Comparison of ENCODE assay signal across 4 cellular contexts in genomic region chr15:20246624-20247023, GRCh38.
DNase-seq lines count a peak whose midpoint lies in the region; FAIRE-seq and TF ChIP-seq lines count a peak whose summit lies in the region.
"Not testable (repeated sequence)": the region's sequence is repeated elsewhere in the genome, so short reads cannot be mapped to it uniquely, and the experiment has no call there.

No MANE protein-coding gene starts in this region.

- not testable (repeated sequence) for H3K27me3 ChIP-seq in bronchial epithelial cell (ENCODE audit: control insufficient read depth, insufficient read depth, low read length); osteoblast (ENCODE audit: insufficient read depth, low read length)

- H3K4me3 ChIP-seq in bronchial epithelial cell (ENCODE audit: low read depth, low read length); osteoblast (ENCODE audit: insufficient read depth, low read length): not testable (repeated sequence)

- H3K79me2 ChIP-seq in osteoblast (ENCODE audit: insufficient read depth, low read length) = not testable (repeated sequence)

- not testable (repeated sequence) for H3K27ac ChIP-seq in osteoblast (ENCODE audit: low read depth, low read length)

- H4K20me1 ChIP-seq in osteoblast (ENCODE audit: insufficient read depth, low read length) = not testable (repeated sequence)

- not testable (repeated sequence) for TF ChIP-seq CTCF in bronchial epithelial cell (IDR thresholded peaks at IDR 0.05; ENCODE audit: insufficient read depth, low read length, severe bottlenecking); osteoblast (IDR thresholded peaks at IDR 0.05; ENCODE audit: extremely low read depth, low read depth, low read length)

- DNase-seq in GM03348 (ENCODE audit: low spot score) (peak; percentile 39), RPMI8226 (peak; percentile 46), osteoblast (ENCODE audit: insufficient read length, low spot score, missing footprints) (peak; percentile 51)
- DNase-seq in bronchial epithelial cell (ENCODE audit: low read depth) = not testable (repeated sequence)

- H3K9me3 ChIP-seq in osteoblast (ENCODE audit: low read depth, low read length) = not testable (repeated sequence)

- not testable (repeated sequence) for H2AFZ ChIP-seq in osteoblast (ENCODE audit: low read length)

- H3K4me2 ChIP-seq in osteoblast (ENCODE audit: insufficient read depth, low read length) = not testable (repeated sequence)

- not testable (repeated sequence) for H3K36me3 ChIP-seq in bronchial epithelial cell (ENCODE audit: control insufficient read depth, insufficient read depth, low read length); osteoblast (ENCODE audit: insufficient read depth, low read length)

- peak; percentile 62 for FAIRE-seq in bronchial epithelial cell (lab: Jason Lieb, UNC)

- H3K4me1 ChIP-seq in osteoblast (ENCODE audit: insufficient read depth, low read length) = not testable (repeated sequence)
